Comparison of ENCODE assay signal across 8 cellular contexts in genomic region chr10:4186849-4187248, GRCh38.
"Had no signal": no experiment of that assay in that cellular context is flagged by ENCODE, and none has a peak within 500 bp of the region (broad histone marks: within the 10 kb centered on the region; RNA-seq: fewer than 3 reads in every experiment).

No MANE protein-coding gene starts in this region.

- H3K4me3 Mint-ChIP-seq: GM23338, H9 had no signal

- H3K4me3 ChIP-seq: GM23338 had no signal

- H2AFZ ChIP-seq: GM23338 had no signal

- FAIRE-seq: H1, H54, HTR-8/SVneo had no signal

- DNase-seq: H9, HCEC 1CT, IMR-90, KBM-7 had no signal

- H3K27ac Mint-ChIP-seq: GM23338, H9 had no signal

- H3K4me2 ChIP-seq: GM23338 had no signal

- ATAC-seq: GM23338 had no signal

- H3K9me3 Mint-ChIP-seq: GM23338, H9 had no signal
